Comparison of ENCODE assay signal across 1 cellular context in the genomic region with DNA sequence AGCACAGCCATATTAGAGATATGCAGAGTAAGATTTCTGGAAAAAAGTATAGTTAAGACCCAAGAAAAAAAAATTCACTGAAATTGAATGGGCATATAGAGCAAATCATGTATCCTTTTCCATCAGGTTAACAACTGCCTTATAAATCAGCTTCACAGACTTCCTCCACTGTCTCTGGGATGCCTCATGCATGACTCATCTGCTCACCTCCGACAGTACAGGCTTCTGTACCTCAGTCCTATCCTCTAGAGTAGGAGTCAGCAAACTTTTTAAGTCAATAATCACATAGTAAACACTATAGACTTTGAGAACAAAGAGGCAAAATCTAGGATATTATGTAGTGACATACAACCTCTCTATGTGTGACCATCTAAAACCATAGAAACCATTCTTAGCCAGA.
TF ChIP-seq lines count a peak whose summit lies in the region.

No MANE protein-coding gene starts in this region.

TF ChIP-seq in WTC11, 78 proteins besides CTCF, POLR2A, EP300 and RAD21 (continued from another document):
- TF ChIP-seq, protein P1, sequence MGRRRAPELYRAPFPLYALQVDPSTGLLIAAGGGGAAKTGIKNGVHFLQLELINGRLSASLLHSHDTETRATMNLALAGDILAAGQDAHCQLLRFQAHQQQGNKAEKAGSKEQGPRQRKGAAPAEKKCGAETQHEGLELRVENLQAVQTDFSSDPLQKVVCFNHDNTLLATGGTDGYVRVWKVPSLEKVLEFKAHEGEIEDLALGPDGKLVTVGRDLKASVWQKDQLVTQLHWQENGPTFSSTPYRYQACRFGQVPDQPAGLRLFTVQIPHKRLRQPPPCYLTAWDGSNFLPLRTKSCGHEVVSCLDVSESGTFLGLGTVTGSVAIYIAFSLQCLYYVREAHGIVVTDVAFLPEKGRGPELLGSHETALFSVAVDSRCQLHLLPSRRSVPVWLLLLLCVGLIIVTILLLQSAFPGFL (CRISPR knock-in tag; IDR thresholded peaks at IDR 0.05; ENCODE audit: borderline replicate concordance) = no peak
